ENCODE assay signal across 9 cellular contexts in genomic region chr15:99729920-99730319, GRCh38. TPM values are rescaled to one million over a fixed set of nuclear protein-coding genes. Genes with fewer than 3 reads are reported as not detected.
DNase-seq lines count a peak whose midpoint lies in the region; ATAC-seq, FAIRE-seq and TF ChIP-seq lines count a peak whose summit lies in the region.
"Had no signal": no experiment of that assay in that cellular context is flagged by ENCODE, and none has a peak within 500 bp of the region (broad histone marks: within the 10 kb centered on the region; RNA-seq: fewer than 3 reads in every experiment).

No MANE protein-coding gene starts in this region.

- H3K56ac ChIP-seq in H1 (replicated peaks; ENCODE audit: insufficient read length, low read depth, low read length) = no peak overlapping the region

- peak; percentile 88 to 91 for TF ChIP-seq RAD21 in H1 (IDR thresholded peaks at IDR 0.05 in 1 of 2, conservative IDR thresholded peaks at IDR 0.05 in 1 of 2; ENCODE audit: low read depth in 2 of 2, low read length in 2 of 2)

- POLR2A ChIA-PET in H1 (lab: Charles Lee; ENCODE audit: partially characterized antibody) = no interaction called here

- no peak for ATAC-seq in activated T-helper 17 cell treated with anti-CD3 and anti-CD28 coated beads, Interleukin-2, amount 50 U/mL, for 72 hours (replicated peaks)
- ATAC-seq in HG02763 (IDR thresholded peaks at IDR 0.05; ENCODE audit: unreplicated experiment) = no peak

- H3K9me3 ChIP-seq in MG63 (no peaks in the 10 kb centered on the region), H1 (ENCODE audit: insufficient read depth in 2 of 2, low read depth in 1 of 2, low read length in 1 of 2) (peaks cover 2 to 9% of the 10 kb centered on the region in 2 experiments; a peak in 2 of 4 replicates), neural progenitor cell (ENCODE audit: low read depth) (no peaks in the 10 kb centered on the region)

- no peak overlapping the region for H3K4ac ChIP-seq in H1 (replicated peaks; ENCODE audit: insufficient read length, low read depth, low read length)

- H4K91ac ChIP-seq in H1 (replicated peaks; ENCODE audit: insufficient read length, low read length) = no peak overlapping the region

- H3K4me2 ChIP-seq in H1 (ENCODE audit: insufficient read depth in 1 of 2, low read depth in 2 of 2, low read length in 2 of 2) (no peak overlapping the region), neural progenitor cell (no peak overlapping the region)

- no peak overlapping the region for H3K9ac ChIP-seq in H1 (replicated peaks in 1 of 4; ENCODE audit: extremely low read depth in 1 of 4, low read depth in 3 of 4, low read length in 3 of 4)
- no peak overlapping the region for H3K9ac ChIP-seq in neural progenitor cell

- H2BK12ac ChIP-seq in H1 (ENCODE audit: low read depth, low read length) = no peak overlapping the region

- H3K36me3 ChIP-seq in MG63 (no peaks in the 10 kb centered on the region), H1 (ENCODE audit: control insufficient read depth in 2 of 4, insufficient read depth in 4 of 4, low read length in 3 of 4) (peaks cover 4 to 9% (median 5%) of the 10 kb centered on the region in 4 experiments; a peak in 7 of 8 replicates), neural progenitor cell (no peaks in the 10 kb centered on the region)

- H3K27ac ChIP-seq in H1 (ENCODE audit: low read depth, low read length) = no peak overlapping the region
- no peak overlapping the region for H3K27ac ChIP-seq in neural progenitor cell

- peaks cover 8% of the 10 kb centered on the region for H3K9me3 Mint-ChIP-seq in neural progenitor cell
- H3K9me3 Mint-ChIP-seq in activated T-helper 17 cell treated with anti-CD3 and anti-CD28 coated beads, Interleukin-2, amount 50 U/mL, for 72 hours = no peaks in the 10 kb centered on the region

- peaks cover 5 to 23% (median 6%) of the 10 kb centered on the region in 4 experiments; a peak in 5 of 7 replicates for H3K4me1 ChIP-seq in H1 (replicated peaks in 1 of 4; ENCODE audit: control insufficient read depth in 3 of 4, insufficient read depth in 4 of 4, low read length in 3 of 4)
- H3K4me1 ChIP-seq in neural progenitor cell = peaks cover 13% of the 10 kb centered on the region

- H3K18ac ChIP-seq in H1 (ENCODE audit: extremely low read depth, low read length) = no peak overlapping the region

- peaks cover 16% of the 10 kb centered on the region for H3K36me3 Mint-ChIP-seq in neural progenitor cell
- peaks cover 5% of the 10 kb centered on the region for H3K36me3 Mint-ChIP-seq in activated T-helper 17 cell treated with anti-CD3 and anti-CD28 coated beads, Interleukin-2, amount 50 U/mL, for 72 hours (ENCODE audit: low read depth)

- no peak overlapping the region for H3K4me3 ChIP-seq in MG63
- H3K4me3 ChIP-seq in H1 (ENCODE audit: extremely low read depth in 1 of 4, insufficient read depth in 2 of 4, low read depth in 3 of 4, low read length in 4 of 4) = no peak overlapping the region
- H3K4me3 ChIP-seq in neural progenitor cell = no peak overlapping the region

- FAIRE-seq in H1 (lab: Jason Lieb, UNC) (peak; percentile 50), HTR-8/SVneo (lab: Jason Lieb, UNC) (no peak)
- FAIRE-seq: A204.1 had no signal

- no peak overlapping the region for H4K8ac ChIP-seq in H1 (ENCODE audit: extremely low read depth, insufficient read depth, low read length)

- H2AK5ac ChIP-seq in H1 (ENCODE audit: low read depth, low read length) = no peak overlapping the region

- H3K79me1 ChIP-seq in H1 (ENCODE audit: low read depth, low read length) = 0 out of 2 replicates have a peak, but pooled peaks cover 2% of the 10 kb centered on the region

- H3K27me3 Mint-ChIP-seq in neural progenitor cell (ENCODE audit: insufficient read depth, low read depth) = no peaks in the 10 kb centered on the region
- H3K27me3 Mint-ChIP-seq in activated T-helper 17 cell treated with anti-CD3 and anti-CD28 coated beads, Interleukin-2, amount 50 U/mL, for 72 hours = no peaks in the 10 kb centered on the region

- TF ChIP-seq CTCF in H1 (IDR thresholded peaks at IDR 0.05; ENCODE audit: control extremely low read depth in 1 of 3, insufficient read depth in 1 of 3, low read depth in 1 of 3, low read length in 3 of 3) (peak; percentile 70 to 79 (median 72)), neural progenitor cell (IDR thresholded peaks at IDR 0.05) (peak; percentile 54)

- no peak overlapping the region for H2BK15ac ChIP-seq in H1 (ENCODE audit: low read length)

- no peak for TF ChIP-seq EP300 in H1 (IDR thresholded peaks at IDR 0.05; ENCODE audit: borderline replicate concordance in 1 of 2, low read depth in 2 of 2, low read length in 2 of 2)

- no peak overlapping the region for H3K27ac Mint-ChIP-seq in neural progenitor cell
- H3K27ac Mint-ChIP-seq in activated T-helper 17 cell treated with anti-CD3 and anti-CD28 coated beads, Interleukin-2, amount 50 U/mL, for 72 hours = no peak overlapping the region

- H3K27me3 ChIP-seq in MG63 = no peaks in the 10 kb centered on the region
- H3K27me3 ChIP-seq in H1 (replicated peaks in 1 of 4; ENCODE audit: control insufficient read depth in 3 of 4, extremely low read depth in 1 of 4, insufficient read depth in 3 of 4, low read length in 3 of 4) = peaks cover 0 to 10% (median 3%) of the 10 kb centered on the region in 4 experiments; a peak in 4 of 7 replicates
- H3K27me3 ChIP-seq in neural progenitor cell = peaks cover 14% of the 10 kb centered on the region

- H3K23ac ChIP-seq in H1 (ENCODE audit: insufficient read length) = no peak overlapping the region

- CTCF ChIA-PET in H1 (lab: Charles Lee; ENCODE audit: partially characterized antibody) = interaction anchor here (0.6 to 3.9 kb wide), 22 partner anchors 11 to 476 kb away, joined by 3 to 34 read pairs (median 4); no protein-coding TSS in a partner anchor

- DNase-seq in DMS 273 (lab: John Stamatoyannopoulos, UW; ENCODE audit: unreplicated experiment) = peak; percentile 69
- no peak for DNase-seq in DMS 273 treated with DMSO at 0.1 percent for 48 hours (lab: John Stamatoyannopoulos, UW)
- DNase-seq in MG63 = peak; percentile 24
- no peak for DNase-seq in H1 (ENCODE audit: low read depth in 1 of 2, low spot score in 2 of 2)
- peak; percentile 54 for DNase-seq in neural progenitor cell (ENCODE audit: low spot score)
- no peak for DNase-seq in HTR-8/SVneo (ENCODE audit: insufficient read length, low spot score)

- peaks cover 5% of the 10 kb centered on the region for H3F3A ChIP-seq in neural progenitor cell (ENCODE audit: low read depth)

- WGBS in H1 (ENCODE audit: extremely low coverage in 1 of 2, insufficient coverage in 1 of 2, insufficient read length in 1 of 2, insufficient replicate concordance in 2 of 2, low coverage in 1 of 2, low lambda C conversion rate in 2 of 2, missing lambda C conversion rate in 1 of 2), 2 experiments = 77% methylated on average over 3 of the region's 3 CpGs; no CpG with 5 or more reads in 1 of the 2 experiments

- no peak overlapping the region for H2BK120ac ChIP-seq in H1 (replicated peaks; ENCODE audit: low read depth, low read length)

- H3K14ac ChIP-seq in H1 (ENCODE audit: insufficient read length) = no peak overlapping the region

- H2AFZ ChIP-seq in H1 (ENCODE audit: low read length) (no peak overlapping the region), neural progenitor cell (replicated peaks) (no peak overlapping the region)

- H4K5ac ChIP-seq in H1 (ENCODE audit: insufficient read length, low read depth, low read length) = no peak overlapping the region

- peaks cover 0 to 3% of the 10 kb centered on the region in 2 experiments for H4K20me1 ChIP-seq in H1 (replicated peaks in 1 of 2; ENCODE audit: control insufficient read depth in 1 of 2, insufficient read depth in 2 of 2, low read length in 2 of 2)
- H4K20me1 ChIP-seq in neural progenitor cell (ENCODE audit: low read depth) = peaks cover 29% of the 10 kb centered on the region

- H3K79me2 ChIP-seq in H1 (ENCODE audit: control insufficient read depth in 1 of 2, insufficient read depth in 2 of 2, low read length in 2 of 2) (no peaks in the 10 kb centered on the region), neural progenitor cell (ENCODE audit: low read depth) (peaks cover 19% of the 10 kb centered on the region)

- H3K4me1 Mint-ChIP-seq in neural progenitor cell = peaks cover 28% of the 10 kb centered on the region
- peaks cover 4% of the 10 kb centered on the region for H3K4me1 Mint-ChIP-seq in activated T-helper 17 cell treated with anti-CD3 and anti-CD28 coated beads, Interleukin-2, amount 50 U/mL, for 72 hours

- H2BK5ac ChIP-seq in H1 (ENCODE audit: low read depth, low read length) = no peak overlapping the region

- no peak overlapping the region for H3K4me3 Mint-ChIP-seq in neural progenitor cell
- no peak overlapping the region for H3K4me3 Mint-ChIP-seq in activated T-helper 17 cell treated with anti-CD3 and anti-CD28 coated beads, Interleukin-2, amount 50 U/mL, for 72 hours

- H2BK20ac ChIP-seq in H1 (ENCODE audit: low read length) = no peak overlapping the region

- TF ChIP-seq POLR2A in H1 (IDR thresholded peaks at IDR 0.05; ENCODE audit: control extremely low read depth in 1 of 2, low read depth in 2 of 2, low read length in 2 of 2) = no peak

- peaks cover 8% of the 10 kb centered on the region; the same call in 1 of the 2 replicates for H3K23me2 ChIP-seq in H1 (ENCODE audit: low read depth, low read length)

TF ChIP-seq in H1, 55 proteins besides CTCF, POLR2A, EP300 and RAD21:
- TF ChIP-seq GABPA (IDR thresholded peaks at IDR 0.05; ENCODE audit: borderline replicate concordance, insufficient read depth, low read length) (no peak), JUN (IDR thresholded peaks at IDR 0.05; ENCODE audit: low read depth, low read length) (no peak), CBX5 (IDR thresholded peaks at IDR 0.05; ENCODE audit: low read depth, low read length) (no peak), TEAD4 (IDR thresholded peaks at IDR 0.05; ENCODE audit: low read depth, low read length) (peak; percentile 48; the same call in 1 of the 2 replicates)

RNA-seq across cellular contexts. Expression of gene LYSMD4, which starts 3.3 kb away (rescaled TPM):
- total RNA-seq in MG63 (2014; rRNA removed; shearing (Covaris generic); ENCODE audit: low replicate concordance) = 7.0 and 7.6 TPM in 2 replicates
- 16.0 and 17.5 TPM in 2 replicates for total RNA-seq in H1 (2021; fragmentation: NEBNext Ultra II Directional; extraction: Animal tissue kit (Norgen Biotek cat#: 25700))
- 7.5 and 11.3 TPM in 2 replicates for polyA plus RNA-seq in H1 (2011; rRNA removed)
- polyA plus RNA-seq in H1 (2011; cell fraction: cytosol; rRNA removed) = 13.6 TPM
- 27.5 TPM for polyA plus RNA-seq in H1 (2011; cell fraction: nucleus; rRNA removed)
- 12.1 to 14.4 TPM (median 13.3 TPM) in 4 replicates for polyA plus RNA-seq in H1 (2012, experiment 1 of 2)
- 8.9 TPM for polyA plus RNA-seq in H1 (2012, experiment 2 of 2)
- 12.4 TPM for polyA plus RNA-seq in H1 (2013, experiment 1 of 2)
- 10.9 TPM for polyA plus RNA-seq in H1 (2013, experiment 2 of 2)
- 11.8 and 12.3 TPM in 2 replicates for polyA minus RNA-seq in H1 (2011; rRNA and poly(A)+ RNA removed)
- polyA minus RNA-seq in H1 (2011; cell fraction: cytosol; rRNA and poly(A)+ RNA removed) = 5.9 TPM
- polyA minus RNA-seq in H1 (2011; cell fraction: nucleus; rRNA and poly(A)+ RNA removed) = 19.0 TPM
- 11.7 and 16.3 TPM in 2 replicates for total RNA-seq in neural progenitor cell (ENCODE audit: low replicate concordance)
- total RNA-seq in activated T-helper 17 cell treated with anti-CD3 and anti-CD28 coated beads, Interleukin-2, amount 50 U/mL, for 72 hours = 1 to 10 TPM; 3.7 to 4.2 TPM

Comparison
In these comparisons a context has a peak if more than half of its experiments do, and no peak if none do; other contexts are left out.
1. DNase-seq: peak in DMS 273 (single experiment), MG63 (single experiment) and neural progenitor cell (single experiment); none in DMS 273 treated with DMSO at 0.1 percent for 48 hours (single experiment), H1 (0 of 2) and HTR-8/SVneo (single experiment).